ENCODE assay signal across 14 cellular contexts in genomic region chr3:73719413-73719831, GRCh38.
DNase-seq lines count a peak whose midpoint lies in the region; ATAC-seq and TF ChIP-seq lines count a peak whose summit lies in the region.
"Had no signal": no experiment of that assay in that cellular context is flagged by ENCODE, and none has a peak within 500 bp of the region (broad histone marks: within the 10 kb centered on the region; RNA-seq: fewer than 3 reads in every experiment).

No MANE protein-coding gene starts in this region.

- H3K27me3 Mint-ChIP-seq in nephron (ENCODE audit: low read depth), result no peaks in the 10 kb centered on the region
- H3K27me3 Mint-ChIP-seq: activated T-cell treated with anti-CD3 and anti-CD28 coated beads, Interleukin-2, amount 50 U/mL, for 24 hours; CD4-positive, alpha-beta memory T cell; natural killer cell treated with Interleukin-12 subunit alpha and Interleukin-12 subunit beta and Interleukin-15 and Interleukin-18, amount 100 ng/mL, for 72 hours had no signal

- H3K36me3 Mint-ChIP-seq in nephron (ENCODE audit: low read depth), result no peaks in the 10 kb centered on the region
- H3K36me3 Mint-ChIP-seq: CD4-positive, alpha-beta memory T cell; natural killer cell treated with Interleukin-12 subunit alpha and Interleukin-12 subunit beta and Interleukin-15 and Interleukin-18, amount 100 ng/mL, for 72 hours had no signal

- TF ChIP-seq CTCF in Peyer's patch (IDR thresholded peaks at IDR 0.05), result no peak
- no peak for TF ChIP-seq CTCF in esophagus muscularis mucosa (IDR thresholded peaks at IDR 0.05)
- TF ChIP-seq CTCF in nephron (IDR thresholded peaks at IDR 0.05; ENCODE audit: unreplicated experiment in 3 of 3), result no peak
- no peak for TF ChIP-seq CTCF in tibial artery (IDR thresholded peaks at IDR 0.05)

- H3K9me3 ChIP-seq in Peyer's patch, result no peaks in the 10 kb centered on the region
- H3K9me3 ChIP-seq in esophagus muscularis mucosa, result no peaks in the 10 kb centered on the region
- no peaks in the 10 kb centered on the region for H3K9me3 ChIP-seq in tibial artery

- peak; percentile 6 for TF ChIP-seq EP300 in esophagus muscularis mucosa (IDR thresholded peaks at IDR 0.05)

- H3K27ac ChIP-seq in Peyer's patch (peak overlapping the region; percentile 19 to 74 (median 32)), esophagus muscularis mucosa (replicated peaks in 1 of 4) (peak overlapping the region; percentile 66 to 83 (median 72)), tibial artery (peak overlapping the region; percentile 62)
- H3K27ac ChIP-seq: HL-60, WERI-Rb-1 had no signal

- no peak for DNase-seq in Peyer's patch
- DNase-seq in esophagus muscularis mucosa (ENCODE audit: extremely low spot score), result no peak
- DNase-seq in tibial artery, result peak in 1 of 2 donors; percentile 35
- DNase-seq in UCSD-AML1 (lab: John Stamatoyannopoulos, UW; ENCODE audit: unreplicated experiment), result no peak
- DNase-seq in SKM-1 (lab: John Stamatoyannopoulos, UW; ENCODE audit: unreplicated experiment), result no peak
- DNase-seq: activated T-cell treated with anti-CD3 and anti-CD28 coated beads, Interleukin-2, amount 50 U/mL, for 24 hours; CD4-positive, alpha-beta memory T cell; WERI-Rb-1 had no signal

- peak overlapping the region in 2 of 3 experiments; percentile 3 to 12 for H3K4me3 Mint-ChIP-seq in nephron
- H3K4me3 Mint-ChIP-seq: activated T-cell treated with anti-CD3 and anti-CD28 coated beads, Interleukin-2, amount 50 U/mL, for 24 hours; CD4-positive, alpha-beta memory T cell; natural killer cell treated with Interleukin-12 subunit alpha and Interleukin-12 subunit beta and Interleukin-15 and Interleukin-18, amount 100 ng/mL, for 72 hours had no signal

- H3K36me3 ChIP-seq in Peyer's patch (no peaks in the 10 kb centered on the region), esophagus muscularis mucosa (no peaks in the 10 kb centered on the region), tibial artery (no peaks in the 10 kb centered on the region)
- H3K36me3 ChIP-seq: WERI-Rb-1 had no signal

- intact Hi-C loops in esophagus muscularis mucosa (cut with DNase I) (no loop called here), tibial artery (cut with DNase I; ENCODE audit: low total_unique reads) (no loop called here)

- no peak for ATAC-seq in esophagus mucosa
- no peak for ATAC-seq in activated CD4-positive, CD25-positive, alpha-beta regulatory T cell treated with anti-CD3 and anti-CD28 coated beads, Interleukin-2, amount 50 U/mL, for 24 hours
- ATAC-seq: natural killer cell treated with Interleukin-12 subunit alpha and Interleukin-12 subunit beta and Interleukin-15 and Interleukin-18, amount 100 ng/mL, for 72 hours; Panc1 had no signal

- H3K4me1 ChIP-seq in Peyer's patch, result no peaks in the 10 kb centered on the region
- peaks cover 7 to 25% (median 23%) of the 10 kb centered on the region in 4 donors for H3K4me1 ChIP-seq in esophagus muscularis mucosa
- peaks cover 0 to 25% (median 6%) of the 10 kb centered on the region in 4 donors for H3K4me1 ChIP-seq in tibial artery

- peaks cover 23% of the 10 kb centered on the region for H3K4me1 Mint-ChIP-seq in nephron
- H3K4me1 Mint-ChIP-seq: CD4-positive, alpha-beta memory T cell had no signal

- H3K4me3 ChIP-seq in Peyer's patch (no peak overlapping the region), esophagus muscularis mucosa (peak overlapping the region; percentile 26 to 29 (median 26)), tibial artery (peak overlapping the region; percentile 19 to 23)

- TF ChIP-seq POLR2A in Peyer's patch (IDR thresholded peaks at IDR 0.05), result no peak
- TF ChIP-seq POLR2A in esophagus muscularis mucosa (IDR thresholded peaks at IDR 0.05; ENCODE audit: low read depth), result no peak

- peak overlapping the region; percentile 87 to 91 (median 91) for H3K27ac Mint-ChIP-seq in nephron
- H3K27ac Mint-ChIP-seq: activated T-cell treated with anti-CD3 and anti-CD28 coated beads, Interleukin-2, amount 50 U/mL, for 24 hours; CD4-positive, alpha-beta memory T cell; natural killer cell treated with Interleukin-12 subunit alpha and Interleukin-12 subunit beta and Interleukin-15 and Interleukin-18, amount 100 ng/mL, for 72 hours had no signal

- H3K9me3 Mint-ChIP-seq in nephron, result no peaks in the 10 kb centered on the region

- WGBS in esophagus muscularis mucosa, result 31% methylated on average over 5 of the region's 5 CpGs

- H3K27me3 ChIP-seq in Peyer's patch (no peaks in the 10 kb centered on the region), esophagus muscularis mucosa (no peaks in the 10 kb centered on the region), tibial artery (no peaks in the 10 kb centered on the region)

Comparison
In these comparisons a context has a peak if more than half of its experiments do, and no peak if none do; other contexts are left out.
1. H3K4me3 ChIP-seq: peak in esophagus muscularis mucosa (4 of 4) and tibial artery (2 of 2); none in Peyer's patch (0 of 4).
2. Peak in every context shown above with its lines, with median percentiles within 50 percentile points of each other: H3K27ac ChIP-seq.